ENCODE assay signal across 1 cellular context in genomic region chr2:70024284-70024683, GRCh38.
TF ChIP-seq lines count a peak whose summit lies in the region.

No MANE protein-coding gene starts in this region.

TF ChIP-seq in SK-N-SH treated with all-trans-retinoic acid at 6 μM for 48 hours, 23 proteins besides CTCF, POLR2A, EP300 and RAD21 (continued from another document):
- TF ChIP-seq TSHZ2 (CRISPR knock-in tag; IDR thresholded peaks at IDR 0.05), result no peak
- TF ChIP-seq CREB5 (CRISPR knock-in tag; IDR thresholded peaks at IDR 0.05; ENCODE audit: low read depth), result no peak
- TF ChIP-seq PPARA (CRISPR knock-in tag; IDR thresholded peaks at IDR 0.05; ENCODE audit: borderline replicate concordance), result no peak
- no peak for TF ChIP-seq ZNF8 (CRISPR knock-in tag; IDR thresholded peaks at IDR 0.05)
- no peak for TF ChIP-seq PATZ1 (CRISPR knock-in tag; IDR thresholded peaks at IDR 0.05; ENCODE audit: borderline replicate concordance)
- TF ChIP-seq ZFP30 (CRISPR knock-in tag; IDR thresholded peaks at IDR 0.05), result no peak
- no peak for TF ChIP-seq ISL1 (CRISPR knock-in tag; IDR thresholded peaks at IDR 0.05)
- no peak for TF ChIP-seq ARNTL (CRISPR knock-in tag; IDR thresholded peaks at IDR 0.05; ENCODE audit: borderline replicate concordance, low read depth)
- TF ChIP-seq TOX (CRISPR knock-in tag; IDR thresholded peaks at IDR 0.05; ENCODE audit: borderline replicate concordance), result no peak
- TF ChIP-seq CSDC2 (CRISPR knock-in tag; IDR thresholded peaks at IDR 0.05), result no peak
- TF ChIP-seq BACH2 (CRISPR knock-in tag; IDR thresholded peaks at IDR 0.05; ENCODE audit: borderline replicate concordance), result no peak
